17 cellular contexts compared by ENCODE assay signal in the genomic region with DNA sequence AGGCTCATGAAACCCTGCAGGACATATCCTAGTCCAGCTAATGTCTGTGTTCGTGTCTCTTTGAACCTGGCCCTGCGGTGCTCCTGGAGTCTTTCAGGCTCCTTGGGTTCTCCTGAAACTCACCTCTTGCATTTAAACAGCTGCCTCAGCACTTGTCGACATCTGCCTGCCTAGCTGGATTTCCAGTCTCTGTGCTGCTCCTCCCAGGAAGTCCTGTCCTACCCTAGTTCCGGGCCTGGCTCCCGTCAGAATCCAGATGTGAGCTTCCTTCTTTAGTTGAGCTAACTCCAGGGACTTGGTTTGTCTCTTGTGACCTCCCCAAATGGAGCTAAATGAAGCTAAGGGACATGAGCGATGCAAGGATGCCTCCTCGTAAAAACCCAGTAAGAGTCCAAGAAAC.
DNase-seq lines count a peak whose midpoint lies in the region; ATAC-seq and TF ChIP-seq lines count a peak whose summit lies in the region.
"Had no signal": no experiment of that assay in that cellular context is flagged by ENCODE, and none has a peak within 500 bp of the region (broad histone marks: within the 10 kb centered on the region; RNA-seq: fewer than 3 reads in every experiment).

No MANE protein-coding gene starts in this region.

- 2% methylated on average over 7 of the region's 7 CpGs for WGBS in GM23248 (ENCODE audit: low coverage in 1 of 2, low lambda C conversion rate in 2 of 2, missing lambda C conversion rate in 2 of 2), 2 experiments

- H2AFZ ChIP-seq in GM23248, result no peak overlapping the region
- H2AFZ ChIP-seq: GM23338 had no signal

- H3K9me3 Mint-ChIP-seq in glutamatergic neuron (ENCODE audit: unreplicated experiment), result peaks cover 8% of the 10 kb centered on the region
- H3K9me3 Mint-ChIP-seq: H9 had no signal

- DNase-seq in DMS 273 (lab: John Stamatoyannopoulos, UW; ENCODE audit: unreplicated experiment) (peak; percentile 2), DMS 273 treated with DMSO at 0.1 percent for 48 hours (lab: John Stamatoyannopoulos, UW) (no peak), left ventricle myocardium superior (no peak), right atrium auricular region (ENCODE audit: low spot score) (no peak), glutamatergic neuron (no peak), GM23248 (no peak), NCI-H2227 (lab: John Stamatoyannopoulos, UW; ENCODE audit: unreplicated experiment) (no peak), NCI-H128 (lab: John Stamatoyannopoulos, UW; ENCODE audit: unreplicated experiment) (no peak)
- DNase-seq: ACHN; CD4-positive, alpha-beta memory T cell; DMS53; GF-D8; H9 had no signal

- no peaks in the 10 kb centered on the region for H3K36me3 Mint-ChIP-seq in glutamatergic neuron (ENCODE audit: unreplicated experiment)
- H3K36me3 Mint-ChIP-seq: CD4-positive, alpha-beta memory T cell had no signal

- no peaks in the 10 kb centered on the region for H3K27me3 ChIP-seq in right atrium auricular region
- no peaks in the 10 kb centered on the region for H3K27me3 ChIP-seq in GM23248 (replicated peaks; ENCODE audit: insufficient read depth)

- H3K9me3 ChIP-seq in right atrium auricular region (no peaks in the 10 kb centered on the region), GM23248 (ENCODE audit: low read depth) (no peaks in the 10 kb centered on the region)

- TF ChIP-seq CTCF in right atrium auricular region (IDR thresholded peaks at IDR 0.05) (no peak), glutamatergic neuron (IDR thresholded peaks at IDR 0.05; ENCODE audit: partially characterized antibody, unreplicated experiment) (no peak)

- in situ Hi-C loops in GM23248 (cut with MboI), result no loop called here

- H3K4me1 Mint-ChIP-seq in glutamatergic neuron (ENCODE audit: low read depth, unreplicated experiment), result peaks cover 30% of the 10 kb centered on the region
- H3K4me1 Mint-ChIP-seq: CD4-positive, alpha-beta memory T cell; GM23338 had no signal

- intact Hi-C loops in left ventricle myocardium superior (cut with micrococcal nuclease), result no loop called here

- H3K9ac ChIP-seq in GM23248, result no peak overlapping the region
- H3K9ac ChIP-seq: KMS-11 had no signal

- no peaks in the 10 kb centered on the region for H4K20me1 ChIP-seq in GM23248 (ENCODE audit: insufficient read depth)

- H3K27ac Mint-ChIP-seq in glutamatergic neuron (ENCODE audit: unreplicated experiment), result peak overlapping the region; percentile 93
- H3K27ac Mint-ChIP-seq: CD4-positive, alpha-beta memory T cell; GM23338 had no signal

- no peaks in the 10 kb centered on the region for H3K4me1 ChIP-seq in right atrium auricular region
- H3K4me1 ChIP-seq in GM23248 (ENCODE audit: insufficient read depth), result no peaks in the 10 kb centered on the region

- H3K4me3 ChIP-seq in right atrium auricular region, result no peak overlapping the region
- H3K4me3 ChIP-seq in GM23248, result no peak overlapping the region
- H3K4me3 ChIP-seq: GM23338 had no signal

- no peaks in the 10 kb centered on the region for H3K36me3 ChIP-seq in right atrium auricular region
- no peaks in the 10 kb centered on the region for H3K36me3 ChIP-seq in GM23248 (ENCODE audit: low read depth)

- H3K27ac ChIP-seq in right atrium auricular region (no peak overlapping the region), GM23248 (no peak overlapping the region)
- H3K27ac ChIP-seq: 22Rv1, C4-2B, KMS-11 had no signal

- peak overlapping the region; percentile 61 for H3K4me3 Mint-ChIP-seq in glutamatergic neuron (ENCODE audit: unreplicated experiment)
- H3K4me3 Mint-ChIP-seq: CD4-positive, alpha-beta memory T cell; GM23338; H9 had no signal

- no peaks in the 10 kb centered on the region for H3K9me2 ChIP-seq in GM23248 (ENCODE audit: insufficient read depth)

- no peaks in the 10 kb centered on the region for H3F3A ChIP-seq in GM23248 (ENCODE audit: insufficient read depth)

- peaks cover 7% of the 10 kb centered on the region for H3K27me3 Mint-ChIP-seq in glutamatergic neuron (ENCODE audit: unreplicated experiment)

- no peak overlapping the region for H3K4me2 ChIP-seq in GM23248 (ENCODE audit: unreplicated experiment)
- H3K4me2 ChIP-seq: GM23338, KMS-11 had no signal

- peak; percentile 77 for ATAC-seq in left ventricle myocardium superior
- ATAC-seq: GM23338 had no signal

- no peaks in the 10 kb centered on the region for H3K79me2 ChIP-seq in GM23248 (ENCODE audit: insufficient read depth)
